In the genomic region with DNA sequence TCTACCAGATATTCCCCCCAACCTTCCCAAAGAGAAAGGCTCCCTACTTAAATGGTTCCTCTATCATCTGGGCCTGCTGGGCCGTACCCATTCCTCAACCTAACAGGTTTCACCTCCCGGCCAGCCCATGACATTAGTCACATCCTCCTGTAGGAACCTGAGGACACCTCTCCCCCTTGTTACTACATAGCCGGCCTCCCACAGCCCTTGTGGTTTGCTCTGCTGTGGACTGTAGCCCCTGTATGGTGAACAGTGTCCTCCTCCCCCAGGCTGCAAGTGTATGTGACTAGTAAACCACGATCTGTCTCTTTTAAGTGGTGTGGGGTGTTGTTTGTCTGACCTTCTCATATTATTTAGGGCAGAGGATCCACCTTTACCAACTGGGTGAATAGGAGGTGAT, we compare ENCODE assay signal across 31 cellular contexts.
"Had no signal": no experiment of that assay in that cellular context is flagged by ENCODE, and none has a peak within 500 bp of the region (broad histone marks: within the 10 kb centered on the region; RNA-seq: fewer than 3 reads in every experiment).

No MANE protein-coding gene starts in this region.

- H3K27me3 ChIP-seq: brain microvascular endothelial cell, SJCRH30 had no signal

- H3K27ac Mint-ChIP-seq: activated CD4-positive, alpha-beta T cell treated with anti-CD3 and anti-CD28 coated beads for 36 hours; activated CD4-positive, alpha-beta T cell treated with anti-CD3 and anti-CD28 coated beads, Interleukin-2, amount 10 ng/mL, durations not matched to agents 7 days and 5 days; activated CD8-positive, alpha-beta memory T cell treated with anti-CD3 and anti-CD28 coated beads, Interleukin-2, amount 10 ng/mL, durations not matched to agents 7 days and 5 days; activated naive CD4-positive, alpha-beta T cell treated with anti-CD3 and anti-CD28 coated beads, Interleukin-2, amount 10 ng/mL, durations not matched to agents 7 days and 5 days; activated naive CD8-positive, alpha-beta T cell; activated naive CD8-positive, alpha-beta T cell treated with anti-CD3 and anti-CD28 coated beads, Interleukin-2, amount 50 U/mL, for 24 hours; T-helper 1 cell treated with Interleukin-12 subunit alpha and Interleukin-12 subunit beta and Interleukin-4 antibody, amounts not matched to agents 30 μg/mL and 1 μg/mL, for 36 hours; T-helper 2 cell treated with Interferon-gamma antibody and Interleukin-4, amounts not matched to agents 5 μg/mL and 100 μg/mL, for 36 hours; WTC11 had no signal

- H3K36me3 ChIP-seq: brain microvascular endothelial cell, SJCRH30 had no signal

- H3K4me1 ChIP-seq: SJCRH30 had no signal

- H3K4me1 Mint-ChIP-seq: activated CD4-positive, alpha-beta T cell treated with anti-CD3 and anti-CD28 coated beads, Interleukin-2, amount 10 ng/mL, durations not matched to agents 7 days and 5 days; activated naive CD4-positive, alpha-beta T cell treated with anti-CD3 and anti-CD28 coated beads, Interleukin-2, amount 10 ng/mL, durations not matched to agents 7 days and 5 days; activated naive CD8-positive, alpha-beta T cell treated with anti-CD3 and anti-CD28 coated beads, Interleukin-2, amount 50 U/mL, for 24 hours; WTC11 had no signal

- H3K36me3 Mint-ChIP-seq: activated CD8-positive, alpha-beta memory T cell treated with anti-CD3 and anti-CD28 coated beads, Interleukin-2, amount 10 ng/mL, durations not matched to agents 7 days and 5 days; activated naive CD4-positive, alpha-beta T cell treated with anti-CD3 and anti-CD28 coated beads, Interleukin-2, amount 10 ng/mL, durations not matched to agents 7 days and 5 days; activated naive CD8-positive, alpha-beta T cell had no signal

- H3K4me3 Mint-ChIP-seq: activated CD4-positive, alpha-beta T cell treated with anti-CD3 and anti-CD28 coated beads for 36 hours; activated CD4-positive, alpha-beta T cell treated with anti-CD3 and anti-CD28 coated beads, Interleukin-2, amount 10 ng/mL, durations not matched to agents 7 days and 5 days; activated CD8-positive, alpha-beta memory T cell treated with anti-CD3 and anti-CD28 coated beads, Interleukin-2, amount 10 ng/mL, durations not matched to agents 7 days and 5 days; activated naive CD4-positive, alpha-beta T cell treated with anti-CD3 and anti-CD28 coated beads, Interleukin-2, amount 10 ng/mL, durations not matched to agents 7 days and 5 days; activated naive CD8-positive, alpha-beta T cell; activated naive CD8-positive, alpha-beta T cell treated with anti-CD3 and anti-CD28 coated beads, Interleukin-2, amount 50 U/mL, for 24 hours; T-helper 1 cell treated with Interleukin-12 subunit alpha and Interleukin-12 subunit beta and Interleukin-4 antibody, amounts not matched to agents 30 μg/mL and 1 μg/mL, for 36 hours; T-helper 2 cell treated with Interferon-gamma antibody and Interleukin-4, amounts not matched to agents 5 μg/mL and 100 μg/mL, for 36 hours; WTC11 had no signal

- H3K4me3 ChIP-seq: SJCRH30, SK-N-MC had no signal

- DNase-seq: activated CD4-positive, alpha-beta T cell treated with anti-CD3 and anti-CD28 coated beads for 36 hours; activated CD4-positive, alpha-beta T cell treated with anti-CD3 and anti-CD28 coated beads, Interleukin-2, amount 10 ng/mL, durations not matched to agents 7 days and 5 days; activated CD4-positive, alpha-beta T cell treated with anti-CD3 and anti-CD28 coated beads, Interleukin-2, amount 50 U/mL, for 48 hours; activated CD8-positive, alpha-beta memory T cell treated with anti-CD3 and anti-CD28 coated beads for 24 hours; activated CD8-positive, alpha-beta memory T cell treated with anti-CD3 and anti-CD28 coated beads, Interleukin-2, amount 10 ng/mL, durations not matched to agents 7 days and 5 days; activated CD8-positive, alpha-beta memory T cell treated with anti-CD3 and anti-CD28 coated beads, Interleukin-2, amount 50 U/mL, for 48 hours; activated effector memory CD4-positive, alpha-beta T cell treated with Interleukin-2 at 50 U/mL for 16 hours; activated naive CD4-positive, alpha-beta T cell treated with anti-CD3 and anti-CD28 coated beads, Interleukin-2, amount 10 ng/mL, durations not matched to agents 7 days and 5 days; activated naive CD8-positive, alpha-beta T cell treated with anti-CD3 and anti-CD28 coated beads, Interleukin-2, amount 50 U/mL, for 24 hours; activated T-cell treated with anti-CD3 and anti-CD28 coated beads, Interleukin-2, amount 50 U/mL, for 48 hours; aorta; brain microvascular endothelial cell; central memory CD4-positive, alpha-beta T cell; NCI-H1048; NCI-H1436 treated with DMSO at 0.1 percent for 48 hours; NCI-H1694 treated with DMSO at 0.1 percent for 48 hours; NCI-H2029 treated with DMSO at 0.1 percent for 48 hours; NCI-H2107; NCI-H2171; NCI-H510A; NCI-H526; NCI-H748 treated with DMSO at 0.1 percent for 48 hours; SHP77; SJCRH30 had no signal

- H3K9me3 ChIP-seq: SJCRH30 had no signal

- ATAC-seq: activated CD4-positive, alpha-beta T cell treated with anti-CD3 and anti-CD28 coated beads for 36 hours; activated CD4-positive, CD25-positive, alpha-beta regulatory T cell treated with anti-CD3 and anti-CD28 coated beads, Interleukin-2, amount 50 U/mL, for 24 hours; activated CD8-positive, alpha-beta memory T cell treated with anti-CD3 and anti-CD28 coated beads, Interleukin-2, amount 10 ng/mL, durations not matched to agents 7 days and 5 days; activated naive CD8-positive, alpha-beta T cell treated with anti-CD3 and anti-CD28 coated beads, Interleukin-2, amount 50 U/mL, for 24 hours; Panc1; WTC11 had no signal
